28 cellular contexts compared by ENCODE assay signal in genomic region chr17:72920513-72920912, GRCh38.
"Had no signal": no experiment of that assay in that cellular context is flagged by ENCODE, and none has a peak within 500 bp of the region (broad histone marks: within the 10 kb centered on the region; RNA-seq: fewer than 3 reads in every experiment).

No MANE protein-coding gene starts in this region.

- H3K27me3 Mint-ChIP-seq: dendritic cell treated with granulocyte-macrophage colony-stimulating factor and Interleukin-4, amounts not matched to agents 40 ng/mL and 50 ng/mL, for 4 days; effector memory CD8-positive, alpha-beta T cell; naive B cell had no signal

- ATAC-seq: effector memory CD8-positive, alpha-beta T cell; foreskin keratinocyte; gastroesophageal sphincter; heart left ventricle; left colon; left lobe of liver; lower lobe of right lung; mucosa of descending colon had no signal

- H3K9me3 Mint-ChIP-seq: dendritic cell treated with granulocyte-macrophage colony-stimulating factor and Interleukin-4, amounts not matched to agents 40 ng/mL and 50 ng/mL, for 4 days; effector memory CD8-positive, alpha-beta T cell; immature natural killer cell had no signal

- H3K4me1 Mint-ChIP-seq: mesothelial cell of epicardium had no signal

- H3K4me3 ChIP-seq: colonic mucosa, esophagus muscularis mucosa, gastroesophageal sphincter, heart left ventricle, hepatocyte, left ventricle myocardium inferior, lower lobe of right lung, mucosa of descending colon had no signal

- H3K4me3 Mint-ChIP-seq: dendritic cell treated with granulocyte-macrophage colony-stimulating factor and Interleukin-4, amounts not matched to agents 40 ng/mL and 50 ng/mL, for 4 days; effector memory CD8-positive, alpha-beta T cell; endodermal cell; immature natural killer cell; mesothelial cell of epicardium; naive B cell had no signal

- H3K36me3 ChIP-seq: colonic mucosa, esophagus muscularis mucosa, gastroesophageal sphincter, left ventricle myocardium inferior, lower lobe of right lung had no signal

- FAIRE-seq: endometrium, frontal cortex, kidney had no signal

- H3K27ac ChIP-seq: colonic mucosa, epithelial cell of prostate, esophagus muscularis mucosa, foreskin keratinocyte, gastroesophageal sphincter, heart left ventricle, hepatocyte, left ventricle myocardium inferior, lower lobe of right lung had no signal

- DNase-seq: colonic mucosa; cortex of kidney; effector CD8-positive, alpha-beta T cell; effector memory CD8-positive, alpha-beta T cell; endodermal cell; erythroblast; foreskin keratinocyte; heart left ventricle; hypothalamus; immature natural killer cell; islet precursor cell; kidney; kidney glomerular epithelial cell; left colon; left ventricle myocardium inferior; lower lobe of right lung; mesenchymal stem cell; mucosa of descending colon; naive B cell had no signal

- H3K27ac Mint-ChIP-seq: dendritic cell treated with granulocyte-macrophage colony-stimulating factor and Interleukin-4, amounts not matched to agents 40 ng/mL and 50 ng/mL, for 4 days; effector memory CD8-positive, alpha-beta T cell; endodermal cell; immature natural killer cell; mesothelial cell of epicardium had no signal

- H3K9me3 ChIP-seq: colonic mucosa, esophagus muscularis mucosa, gastroesophageal sphincter, heart left ventricle, left ventricle myocardium inferior, lower lobe of right lung, mucosa of descending colon had no signal

- H3K4me1 ChIP-seq: colonic mucosa, esophagus muscularis mucosa, foreskin keratinocyte, gastroesophageal sphincter, heart left ventricle, left ventricle myocardium inferior, lower lobe of right lung had no signal
